In the genomic region with DNA sequence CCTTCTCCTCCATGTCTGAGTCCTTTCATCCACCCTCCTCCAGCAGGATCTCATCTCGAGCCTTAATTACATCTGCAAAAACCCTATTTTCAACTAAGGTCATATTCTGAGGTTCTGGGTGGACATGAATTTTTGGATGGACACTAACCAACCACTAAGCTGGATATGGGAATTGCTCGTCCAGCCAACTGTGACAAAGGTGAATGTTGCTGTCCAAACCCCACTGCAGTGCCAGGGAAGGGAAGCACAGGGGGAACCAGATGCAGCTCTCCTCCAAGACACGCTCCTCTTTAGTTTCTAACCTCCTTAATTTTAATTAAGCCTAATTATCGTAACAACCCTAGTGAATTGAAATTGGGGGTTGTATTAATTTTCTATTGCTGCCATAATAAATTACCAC, we compare ENCODE assay signal across 6 cellular contexts.
"Had no signal": no experiment of that assay in that cellular context is flagged by ENCODE, and none has a peak within 500 bp of the region (broad histone marks: within the 10 kb centered on the region; RNA-seq: fewer than 3 reads in every experiment).

No MANE protein-coding gene starts in this region.

- H3K27ac ChIP-seq: HL-60 had no signal

- H3K4me3 Mint-ChIP-seq: GM23338, H9 had no signal

- H3K4me3 ChIP-seq: GM23338, K562 had no signal

- H3K4me1 Mint-ChIP-seq: GM23338, H9 had no signal

- H2AFZ ChIP-seq: GM23338 had no signal

- H3K4me2 ChIP-seq: GM23338 had no signal

- H3K9me3 Mint-ChIP-seq: GM23338 had no signal

- H3K27ac Mint-ChIP-seq: GM23338, H9 had no signal

- DNase-seq: HCEC 1CT, IMR-90 had no signal
